In genomic region chr2:145494441-145494840, GRCh38 we compare ENCODE assay signal across 27 cellular contexts.
"Had no signal": no experiment of that assay in that cellular context is flagged by ENCODE, and none has a peak within 500 bp of the region (broad histone marks: within the 10 kb centered on the region; RNA-seq: fewer than 3 reads in every experiment).

No MANE protein-coding gene starts in this region.

- H3K27me3 ChIP-seq: stomach, suprapubic skin, testis, thyroid gland, tibial artery, tibial nerve, transverse colon, upper lobe of left lung, upper lobe of right lung, uterus, vagina had no signal

- H3K9me3 ChIP-seq: testis, thyroid gland, transverse colon, upper lobe of left lung, upper lobe of right lung, uterus, vagina had no signal

- H3K4me1 ChIP-seq: stomach, suprapubic skin, testis, thyroid gland, tibial artery, tibial nerve, transverse colon, upper lobe of left lung, upper lobe of right lung, uterus, vagina had no signal

- H3K36me3 ChIP-seq: stomach, suprapubic skin, thoracic aorta, thyroid gland, tibial artery, tibial nerve, transverse colon, upper lobe of left lung, upper lobe of right lung, uterus, vagina had no signal

- H3K27ac ChIP-seq: stomach, suprapubic skin, testis, thoracic aorta, thyroid gland, tibial artery, tibial nerve, transverse colon, upper lobe of left lung, upper lobe of right lung, uterus, vagina had no signal

- DNase-seq: stimulated activated CD4-positive, alpha-beta T cell treated with anti-CD3 and anti-CD28 coated beads, Interleukin-2, amount 100 ng/mL, for 48 hours; stimulated activated CD4-positive, alpha-beta T cell treated with anti-CD3 and anti-CD28 coated beads, Interleukin-4, amount 100 ng/mL, for 1 hour; stimulated activated CD4-positive, alpha-beta T cell treated with anti-CD3 and anti-CD28 coated beads, Interleukin-4, amount 100 ng/mL, for 24 hours; stimulated activated CD4-positive, alpha-beta T cell treated with anti-CD3 and anti-CD28 coated beads, Interleukin-4, amount 100 ng/mL, for 4 hours; stimulated activated CD8-positive, alpha-beta memory T cell treated with anti-CD3 and anti-CD28 coated beads, Interleukin-4, amount 100 ng/mL, for 48 hours; stimulated activated naive B cell treated with anti-CD40 and anti-IgM and Interleukin-4, amounts not matched to agents 10 μg/mL and 1 μg/mL and 100 μg/mL, for 72 hours; stimulated activated naive CD4-positive, alpha-beta T cell; stimulated activated naive CD4-positive, alpha-beta T cell treated with Interleukin-2 at 50 U/mL for 16 hours; stimulated activated naive CD8-positive, alpha-beta T cell treated with anti-CD3 and anti-CD28 coated beads, Interleukin-15, amount 100 ng/mL, for 72 hours; stimulated activated naive CD8-positive, alpha-beta T cell treated with anti-CD3 and anti-CD28 coated beads, Interleukin-15, Interleukin-2, amounts not matched to agents 100 U/mL and 50 U/mL, for 24 hours; stomach; substantia nigra; testis; thyroid gland; tibial artery; transverse colon; trophoblast cell; upper lobe of left lung; upper lobe of right lung; uterus had no signal

- FAIRE-seq: urothelium cell line had no signal

- H3K4me3 ChIP-seq: stomach, suprapubic skin, testis, thoracic aorta, thyroid gland, tibial artery, tibial nerve, transverse colon, upper lobe of left lung, upper lobe of right lung, uterus, vagina had no signal

- ATAC-seq: stimulated activated effector memory CD8-positive, alpha-beta T cell treated with anti-CD3 and anti-CD28 coated beads, Interleukin-12 subunit alpha, Interleukin-12 subunit beta, amount 100 ng/mL, for 72 hours; stimulated activated memory B cell treated with anti-CD40 and anti-IgM and Interleukin-4, amounts not matched to agents 10 μg/mL and 1 μg/mL and 100 μg/mL, for 72 hours; stimulated activated naive B cell treated with anti-CD40 and anti-IgM and Interleukin-4, amounts not matched to agents 10 μg/mL and 1 μg/mL and 100 μg/mL, for 72 hours; stimulated activated naive CD8-positive, alpha-beta T cell treated with anti-CD3 and anti-CD28 coated beads, Interleukin-15, amount 100 ng/mL, for 72 hours; stimulated activated naive CD8-positive, alpha-beta T cell treated with anti-CD3 and anti-CD28 coated beads, Interleukin-15, Interleukin-2, amounts not matched to agents 100 U/mL and 50 U/mL, for 24 hours; upper lobe of right lung had no signal
